Comparison of ENCODE assay signal across 8 cellular contexts in genomic region chr5:150780180-150780692, GRCh38. TPM values are rescaled to one million over a fixed set of nuclear protein-coding genes. Genes with fewer than 3 reads are reported as not detected.
A peak's percentile ranks its signal among the peaks of the same experiment; 100 is the strongest.
DNase-seq lines count a peak whose midpoint lies in the region; ATAC-seq and TF ChIP-seq lines count a peak whose summit lies in the region.

No MANE protein-coding gene starts in this region.

- no peak overlapping the region for H2BK5ac ChIP-seq in trophoblast cell (ENCODE audit: low read depth, low read length, poor library complexity)

- no peak overlapping the region for H2BK12ac ChIP-seq in trophoblast cell (ENCODE audit: low read length)

- no peaks in the 10 kb centered on the region for H3K27me3 Mint-ChIP-seq in activated CD4-positive, alpha-beta T cell treated with anti-CD3 and anti-CD28 coated beads for 36 hours

- H4K8ac ChIP-seq in trophoblast cell (ENCODE audit: low read depth, low read length) = no peak overlapping the region

- no peak overlapping the region for H3K14ac ChIP-seq in trophoblast cell (ENCODE audit: low read length)

- CTCF ChIA-PET in activated CD4-positive, alpha-beta T cell treated with anti-CD3 and anti-CD28 coated beads for 36 hours (lab: Charles Lee) = interaction anchor here (0.5 to 7.0 kb wide), 10 partner anchors 10 to 160 kb away, joined by 3 to 44 read pairs (median 6); partner anchors contain the start of genes DCTN4, IRGM and RBM22
- CTCF ChIA-PET in RWPE1 (lab: Yijun Ruan, JAX) = interaction anchor here (0.7 to 1.9 kb wide), 3 partner anchors 20 to 220 kb away, joined by 5 to 12 read pairs (median 5); partner anchors contain the start of gene RBM22

- no peak overlapping the region for H4K12ac ChIP-seq in trophoblast cell (ENCODE audit: low read depth, low read length)

- intact Hi-C loops in activated CD4-positive, alpha-beta T cell treated with anti-CD3 and anti-CD28 coated beads for 36 hours (cut with DNase I, micrococcal nuclease) = loop anchor here in 1 of 2 experiments (5.0 to 10.0 kb wide), 3 partner anchors 67 to 333 kb away; partner anchors contain the start of genes IRGM, RPS14 and TNIP1

- H2BK120ac ChIP-seq in trophoblast cell (ENCODE audit: insufficient read depth, low read length, poor library complexity) = no peak overlapping the region

- peaks cover 1% of the 10 kb centered on the region for H3K9me3 Mint-ChIP-seq in activated CD4-positive, alpha-beta T cell treated with anti-CD3 and anti-CD28 coated beads for 36 hours (ENCODE audit: low read depth)

- no peak overlapping the region for H3K4me2 ChIP-seq in trophoblast cell (ENCODE audit: low read length)

- H3K9me3 ChIP-seq in trophoblast cell (ENCODE audit: insufficient read depth, low read depth, low read length) = no peaks in the 10 kb centered on the region

- ATAC-seq in activated CD4-positive, alpha-beta T cell treated with anti-CD3 and anti-CD28 coated beads for 36 hours = peak; percentile 14
- ATAC-seq in HG02840 (IDR thresholded peaks at IDR 0.05; ENCODE audit: low FRiP score, unreplicated experiment) = peak; percentile 62

- peak overlapping the region; percentile 96 for H3K27ac Mint-ChIP-seq in activated CD4-positive, alpha-beta T cell treated with anti-CD3 and anti-CD28 coated beads for 36 hours

- H2AFZ ChIP-seq in trophoblast cell (ENCODE audit: insufficient read depth, low read length, poor library complexity) = no peak overlapping the region

- peaks cover 21% of the 10 kb centered on the region for H3K36me3 Mint-ChIP-seq in activated CD4-positive, alpha-beta T cell treated with anti-CD3 and anti-CD28 coated beads for 36 hours (ENCODE audit: low read depth)

- H4K91ac ChIP-seq in trophoblast cell (ENCODE audit: low read depth, low read length) = no peak overlapping the region

- peak; percentile 61 for DNase-seq in activated CD4-positive, alpha-beta T cell treated with anti-CD3 and anti-CD28 coated beads for 36 hours
- no peak for DNase-seq in activated CD4-positive, alpha-beta T cell treated with anti-CD3 and anti-CD28 coated beads, Interleukin-2, amount 50 U/mL, for 4 hours
- DNase-seq in RWPE1 (ENCODE audit: low spot score) (no peak), epithelial cell of prostate (ENCODE audit: low read depth, low spot score) (no peak), trophoblast cell (peak; percentile 24 to 28), COLO829 (ENCODE audit: low spot score) (no peak)
- no peak for DNase-seq in stimulated activated CD4-positive, alpha-beta T cell treated with anti-CD3 and anti-CD28 coated beads, Interleukin-4, amount 100 ng/mL, for 4 hours

- H3K79me2 ChIP-seq in trophoblast cell (ENCODE audit: control insufficient read depth, insufficient read depth, low read length, poor library complexity) = no peaks in the 10 kb centered on the region

- no peak overlapping the region for H2AK5ac ChIP-seq in trophoblast cell (ENCODE audit: low read length)

- H3K23ac ChIP-seq in trophoblast cell (ENCODE audit: low read length) = no peak overlapping the region

- WGBS in trophoblast cell (ENCODE audit: extremely low coverage, insufficient coverage, insufficient read length) = no CpG with 5 or more reads among the region's 6 CpGs

- no peak overlapping the region for H3K18ac ChIP-seq in trophoblast cell (ENCODE audit: low read length)

- no peak for TF ChIP-seq CTCF in RWPE1 (conservative IDR thresholded peaks at IDR 0.05; ENCODE audit: low read depth)

- peaks cover 5% of the 10 kb centered on the region for H3K79me1 ChIP-seq in trophoblast cell (ENCODE audit: low read length)

- peaks cover 3 to 14% of the 10 kb centered on the region in 2 experiments for H3K4me1 ChIP-seq in trophoblast cell (ENCODE audit: control insufficient read depth in 1 of 2, insufficient read depth in 2 of 2, low read length in 2 of 2)

- no peak overlapping the region for H3K9ac ChIP-seq in trophoblast cell (ENCODE audit: low read length)

- peaks cover 60% of the 10 kb centered on the region for H3K4me1 Mint-ChIP-seq in activated CD4-positive, alpha-beta T cell treated with anti-CD3 and anti-CD28 coated beads for 36 hours

- H3K4me3 Mint-ChIP-seq in activated CD4-positive, alpha-beta T cell treated with anti-CD3 and anti-CD28 coated beads for 36 hours = peak overlapping the region; percentile 99

- no peak overlapping the region for H3K4me3 ChIP-seq in trophoblast cell (ENCODE audit: low read depth, low read length)

- no peaks in the 10 kb centered on the region for H3K27me3 ChIP-seq in trophoblast cell (ENCODE audit: insufficient read depth, low read length)

- H3K4ac ChIP-seq in trophoblast cell (ENCODE audit: low read depth, low read length) = no peak overlapping the region

- H3K27ac ChIP-seq in RWPE1 (peak overlapping the region; percentile 82), epithelial cell of prostate (peak overlapping the region; percentile 92), trophoblast cell (ENCODE audit: low read depth, low read length) (no peak overlapping the region)

- POLR2A ChIA-PET in activated CD4-positive, alpha-beta T cell treated with anti-CD3 and anti-CD28 coated beads for 36 hours (lab: Charles Lee) = interaction anchor here (0.5 to 1.8 kb wide), 2 partner anchors 66 to 1300 kb away, joined by 4 to 7 read pairs; partner anchors contain the start of gene IRGM
- POLR2A ChIA-PET in RWPE1 (lab: Yijun Ruan, JAX; ENCODE audit: low non-redundant PET) = no interaction called here

- H3K36me3 ChIP-seq in trophoblast cell (ENCODE audit: control insufficient read depth in 1 of 2, insufficient read depth in 2 of 2, low read length in 2 of 2) = no peaks in the 10 kb centered on the region

RNA-seq across cellular contexts. Expression of gene SMIM3, which starts 1.7 kb away (rescaled TPM):
- 10 to 100 TPM; 16.8 to 16.9 TPM for total RNA-seq in activated CD4-positive, alpha-beta T cell treated with anti-CD3 and anti-CD28 coated beads for 36 hours
- 2.8 and 3.3 TPM in 2 replicates for polyA plus RNA-seq in trophoblast cell (2013)

RNA-seq across cellular contexts. Expression of gene DCTN4, which starts 21.4 kb away (rescaled TPM):
- total RNA-seq in activated CD4-positive, alpha-beta T cell treated with anti-CD3 and anti-CD28 coated beads for 36 hours = 10 to 100 TPM; 31.7 to 49.0 TPM
- polyA plus RNA-seq in trophoblast cell (2013) = 28.3 and 28.9 TPM in 2 replicates

Comparison
In these comparisons a context has a peak if more than half of its experiments do, and no peak if none do; other contexts are left out.
1. DNase-seq: peak in activated CD4-positive, alpha-beta T cell treated with anti-CD3 and anti-CD28 coated beads for 36 hours (single experiment) and trophoblast cell (2 of 2); none in activated CD4-positive, alpha-beta T cell treated with anti-CD3 and anti-CD28 coated beads, Interleukin-2, amount 50 U/mL, for 4 hours (0 of 2), RWPE1 (single experiment), epithelial cell of prostate (single experiment), COLO829 (single experiment) and stimulated activated CD4-positive, alpha-beta T cell treated with anti-CD3 and anti-CD28 coated beads, Interleukin-4, amount 100 ng/mL, for 4 hours (0 of 2).